Comparison of ENCODE assay signal across 8 cellular contexts in genomic region chr21:43646550-43647260, GRCh38. TPM values are rescaled to one million over a fixed set of nuclear protein-coding genes. Genes with fewer than 3 reads are reported as not detected.
A peak's percentile ranks its signal among the peaks of the same experiment; 100 is the strongest.
DNase-seq lines count a peak whose midpoint lies in the region; ATAC-seq and TF ChIP-seq lines count a peak whose summit lies in the region.

No MANE protein-coding gene starts in this region.

- no peaks in the 10 kb centered on the region for H3K27me3 ChIP-seq in left ventricle myocardium inferior (ENCODE audit: low read depth)

- no peaks in the 10 kb centered on the region for H3K9me3 ChIP-seq in left ventricle myocardium inferior (replicated peaks)

- H3K4me3 ChIP-seq in left ventricle myocardium inferior: no peak overlapping the region

- intact Hi-C loops in left ventricle myocardium inferior (cut with micrococcal nuclease): no loop called here

- DNase-seq in DMS79 (lab: John Stamatoyannopoulos, UW): peak; percentile 68
- peak; percentile 67 to 87 for DNase-seq in NCI-H187 (lab: John Stamatoyannopoulos, UW)
- DNase-seq in T-helper 1 cell: peak; percentile 59 to 83 (median 75)
- DNase-seq in amniotic epithelial cell (ENCODE audit: low read depth): peak; percentile 98
- DNase-seq in left ventricle myocardium inferior: peak; percentile 89
- DNase-seq in retina: peak; percentile 90

- H3K36me3 ChIP-seq in left ventricle myocardium inferior: no peaks in the 10 kb centered on the region

- peak overlapping the region; percentile 71 for H3K27ac ChIP-seq in left ventricle myocardium inferior (replicated peaks)

- TF ChIP-seq CTCF in left ventricle myocardium inferior (IDR thresholded peaks at IDR 0.05; ENCODE audit: borderline replicate concordance): peak; percentile 100

- peak; percentile 82 for ATAC-seq in HG02642 (IDR thresholded peaks at IDR 0.05; ENCODE audit: poor library complexity, unreplicated experiment)
- no peak for ATAC-seq in HG02571 (IDR thresholded peaks at IDR 0.05; ENCODE audit: unreplicated experiment)

- peaks cover 16% of the 10 kb centered on the region for H3K4me1 ChIP-seq in left ventricle myocardium inferior

RNA-seq across cellular contexts. Expression of gene HSF2BP, which starts 12.6 kb away (rescaled TPM):
- 0.16 TPM for total RNA-seq in left ventricle myocardium inferior

RNA-seq across cellular contexts. Expression of gene RRP1B, which starts 12.7 kb away (rescaled TPM):
- 8.9 TPM for total RNA-seq in left ventricle myocardium inferior
